In the genomic region with DNA sequence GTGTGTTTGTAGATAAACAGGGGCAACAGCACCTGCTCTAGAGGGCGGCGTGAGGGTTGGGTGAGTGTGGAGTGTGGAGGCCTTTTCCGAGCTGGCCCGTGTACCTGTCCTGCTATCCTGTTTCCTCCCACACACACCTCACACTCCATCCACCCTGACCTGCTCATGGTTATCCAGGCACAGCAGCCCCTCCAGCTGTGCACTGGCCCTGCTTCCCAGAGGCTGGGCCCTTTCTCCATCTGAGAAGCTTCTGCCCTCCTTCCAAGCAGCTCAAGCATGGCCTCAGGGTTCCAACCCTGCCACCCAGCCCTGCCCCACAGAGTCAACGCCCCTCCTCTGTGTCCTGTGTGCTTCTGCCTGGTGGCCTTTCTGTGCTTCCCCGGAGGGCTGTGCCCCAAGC, we compare ENCODE assay signal across 28 cellular contexts.
"Had no signal": no experiment of that assay in that cellular context is flagged by ENCODE, and none has a peak within 500 bp of the region (broad histone marks: within the 10 kb centered on the region; RNA-seq: fewer than 3 reads in every experiment).

No MANE protein-coding gene starts in this region.

- H3K27ac ChIP-seq: colonic mucosa, parathyroid adenoma, testis, tibial artery had no signal

- H3K27ac Mint-ChIP-seq: dendritic cell treated with granulocyte-macrophage colony-stimulating factor and Interleukin-4, amounts not matched to agents 40 ng/mL and 50 ng/mL, for 4 days; immature natural killer cell; naive thymus-derived CD8-positive, alpha-beta T cell; nephron progenitor cell; progenitor cell of endocrine pancreas; type B pancreatic cell had no signal

- H3K4me3 ChIP-seq: colonic mucosa, lung, smooth muscle cell, testis, tibial artery had no signal

- ATAC-seq: left lobe of liver; naive thymus-derived CD8-positive, alpha-beta T cell; sciatic nerve had no signal

- H3K9me3 Mint-ChIP-seq: type B pancreatic cell had no signal

- DNase-seq: central memory CD4-positive, alpha-beta T cell; colonic mucosa; effector memory CD4-positive, alpha-beta T cell; erythroblast; hypothalamus; immature natural killer cell; islet precursor cell; kidney glomerular epithelial cell; mesenchymal stem cell; midbrain; naive thymus-derived CD8-positive, alpha-beta T cell; nephron progenitor cell; stimulated activated CD4-positive, alpha-beta T cell treated with anti-CD3 and anti-CD28 coated beads, Interleukin-12 subunit alpha, Interleukin-12 subunit beta, amount 100 ng/mL, for 4 hours; stimulated activated CD4-positive, alpha-beta T cell treated with anti-CD3 and anti-CD28 coated beads, Interleukin-1b, Interleukin-23, amount 100 ng/mL, for 48 hours; stimulated activated CD4-positive, alpha-beta T cell treated with anti-CD3 and anti-CD28 coated beads, Interleukin-4, amount 100 ng/mL, for 1 hour; stimulated activated CD8-positive, alpha-beta memory T cell treated with anti-CD3 and anti-CD28 coated beads, Interleukin-4, amount 100 ng/mL, for 48 hours; stimulated activated naive CD4-positive, alpha-beta T cell; substantia nigra; testis had no signal

- H3K27me3 ChIP-seq: colonic mucosa, testis, tibial artery had no signal

- H3K4me1 Mint-ChIP-seq: immature natural killer cell; naive thymus-derived CD8-positive, alpha-beta T cell had no signal

- H3K4me3 Mint-ChIP-seq: dendritic cell treated with granulocyte-macrophage colony-stimulating factor and Interleukin-4, amounts not matched to agents 40 ng/mL and 50 ng/mL, for 4 days; immature natural killer cell; naive thymus-derived CD8-positive, alpha-beta T cell; nephron progenitor cell; type B pancreatic cell had no signal

- H3K9ac ChIP-seq: parathyroid adenoma had no signal

- H3K9me3 ChIP-seq: colonic mucosa, testis, tibial artery had no signal

- H3K4me1 ChIP-seq: colonic mucosa, parathyroid adenoma, testis, tibial artery had no signal

- H3K36me3 ChIP-seq: colonic mucosa, tibial artery had no signal

- H3K36me3 Mint-ChIP-seq: immature natural killer cell; naive thymus-derived CD8-positive, alpha-beta T cell; type B pancreatic cell had no signal
